In the genomic region with DNA sequence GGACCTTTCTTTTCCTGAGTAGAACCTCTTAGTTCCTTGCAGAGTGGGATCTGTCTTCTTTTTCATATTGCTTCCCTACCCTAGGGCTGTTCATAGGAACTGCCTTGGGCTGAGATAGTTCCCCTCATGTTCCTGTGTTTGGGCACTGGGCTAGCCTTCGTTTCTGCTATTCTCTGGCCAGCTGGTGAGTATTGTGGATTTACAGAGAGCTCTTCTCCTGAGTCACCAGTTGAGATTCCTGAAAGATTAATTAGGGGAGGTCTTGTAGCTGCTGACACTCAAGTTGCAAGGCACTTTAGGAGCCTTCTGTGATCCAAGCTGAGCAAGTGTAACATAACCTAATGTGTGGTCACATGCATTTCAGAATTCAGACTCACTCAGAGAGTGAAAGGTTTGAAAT, we compare ENCODE assay signal across 1 cellular context.
TF ChIP-seq lines count a peak whose summit lies in the region.

No MANE protein-coding gene starts in this region.

TF ChIP-seq in HEK293, 187 proteins besides CTCF, POLR2A, EP300 and RAD21 (continued from another document):
- TF ChIP-seq, protein P1, sequence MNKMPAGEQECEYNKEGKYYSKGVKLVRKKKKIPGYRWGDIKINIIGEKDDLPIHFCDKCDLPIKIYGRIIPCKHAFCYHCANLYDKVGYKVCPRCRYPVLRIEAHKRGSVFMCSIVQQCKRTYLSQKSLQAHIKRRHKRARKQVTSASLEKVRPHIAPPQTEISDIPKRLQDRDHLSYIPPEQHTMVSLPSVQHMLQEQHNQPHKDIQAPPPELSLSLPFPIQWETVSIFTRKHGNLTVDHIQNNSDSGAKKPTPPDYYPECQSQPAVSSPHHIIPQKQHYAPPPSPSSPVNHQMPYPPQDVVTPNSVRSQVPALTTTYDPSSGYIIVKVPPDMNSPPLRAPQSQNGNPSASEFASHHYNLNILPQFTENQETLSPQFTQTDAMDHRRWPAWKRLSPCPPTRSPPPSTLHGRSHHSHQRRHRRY (tag by site-specific recombination; IDR thresholded peaks at IDR 0.05) = no peak
